Comparison of ENCODE assay signal across 12 cellular contexts in genomic region chr2:160390544-160391258, GRCh38.
A peak's percentile ranks its signal among the peaks of the same experiment; 100 is the strongest.
DNase-seq lines count a peak whose midpoint lies in the region; ATAC-seq and TF ChIP-seq lines count a peak whose summit lies in the region.
"Had no signal": no experiment of that assay in that cellular context is flagged by ENCODE, and none has a peak within 500 bp of the region (broad histone marks: within the 10 kb centered on the region; RNA-seq: fewer than 3 reads in every experiment).

No MANE protein-coding gene starts in this region.

- no peak for ATAC-seq in central memory CD8-positive, alpha-beta T cell (replicated peaks; ENCODE audit: extremely low read depth, poor library complexity, severe bottlenecking)
- ATAC-seq in GM18520 (IDR thresholded peaks at IDR 0.05; ENCODE audit: unreplicated experiment) (no peak), HG03354 (IDR thresholded peaks at IDR 0.05; ENCODE audit: poor library complexity, severe bottlenecking, unreplicated experiment) (no peak)

- POLR2A ChIA-PET in HEK293T (lab: Yijun Ruan, JAX), result no interaction called here

- H3K9me3 Mint-ChIP-seq in CD14-positive monocyte (peaks cover 0 to 2% (median 0%) of the 10 kb centered on the region in 7 donors), osteocyte (ENCODE audit: unreplicated experiment) (no peaks in the 10 kb centered on the region)
- H3K9me3 Mint-ChIP-seq in central memory CD8-positive, alpha-beta T cell, result no peaks in the 10 kb centered on the region

- H3K27ac Mint-ChIP-seq in CD14-positive monocyte (peak overlapping the region; percentile 64 to 91 (median 88)), osteocyte (ENCODE audit: unreplicated experiment) (peak overlapping the region; percentile 69)
- H3K27ac Mint-ChIP-seq in central memory CD8-positive, alpha-beta T cell (ENCODE audit: low read depth), result peak overlapping the region; percentile 14

- no peaks in the 10 kb centered on the region for H3K27me3 Mint-ChIP-seq in CD14-positive monocyte (ENCODE audit: low read depth in 3 of 3)
- no peaks in the 10 kb centered on the region for H3K27me3 Mint-ChIP-seq in central memory CD8-positive, alpha-beta T cell
- H3K27me3 Mint-ChIP-seq in osteocyte (ENCODE audit: unreplicated experiment), result no peaks in the 10 kb centered on the region

- peaks cover 86% of the 10 kb centered on the region for H3K4me1 Mint-ChIP-seq in CD14-positive monocyte
- H3K4me1 Mint-ChIP-seq in central memory CD8-positive, alpha-beta T cell, result peaks cover 78% of the 10 kb centered on the region
- peaks cover 88% of the 10 kb centered on the region for H3K4me1 Mint-ChIP-seq in osteocyte (ENCODE audit: unreplicated experiment)

- H3K4me3 Mint-ChIP-seq in CD14-positive monocyte (peak overlapping the region in 1 of 2 donors; percentile 11), osteocyte (ENCODE audit: unreplicated experiment) (no peak overlapping the region)
- H3K4me3 Mint-ChIP-seq in central memory CD8-positive, alpha-beta T cell, result peak overlapping the region; percentile 45

- CTCF ChIA-PET in HEK293T (lab: Yijun Ruan, JAX), result no interaction called here

- H3K36me3 Mint-ChIP-seq in CD14-positive monocyte (peaks cover 8 to 13% of the 10 kb centered on the region in 2 donors), osteocyte (ENCODE audit: unreplicated experiment) (peaks cover 10% of the 10 kb centered on the region)
- peaks cover 8% of the 10 kb centered on the region for H3K36me3 Mint-ChIP-seq in central memory CD8-positive, alpha-beta T cell (ENCODE audit: insufficient read depth)

- TF ChIP-seq CTCF in CD14-positive monocyte (IDR thresholded peaks at IDR 0.05) (no peak), osteocyte (IDR thresholded peaks at IDR 0.05) (no peak)

- no peak for DNase-seq in CD14-positive monocyte (ENCODE audit: low spot score)
- DNase-seq in LHCN-M2 (ENCODE audit: low read depth), result peak; percentile 72
- no peak for DNase-seq in central memory CD8-positive, alpha-beta T cell (ENCODE audit: low spot score in 2 of 2)
- no peak for DNase-seq in osteocyte (ENCODE audit: extremely low spot score, unreplicated experiment)
- DNase-seq in stimulated activated CD4-positive, alpha-beta T cell treated with anti-CD3 and anti-CD28 coated beads, Interleukin-12 subunit alpha, Interleukin-12 subunit beta, amount 100 ng/mL, for 4 hours, result no peak
- no peak for DNase-seq in HEK293T (ENCODE audit: extremely low spot score)
- DNase-seq: activated CD4-positive, alpha-beta T cell treated with anti-CD3 and anti-CD28 coated beads, Interleukin-2, amount 50 U/mL, for 48 hours; cerebellar nuclear complex; DMS79; Right ventricle myocardium superior had no signal

- intact Hi-C loops in CD14-positive monocyte (cut with micrococcal nuclease), result no loop called here

TF ChIP-seq in HEK293T, 16 proteins besides CTCF, POLR2A, EP300 and RAD21:
- TF ChIP-seq BHLHE40 (IDR thresholded peaks at IDR 0.05; ENCODE audit: borderline replicate concordance) (no peak), ARNT (IDR thresholded peaks at IDR 0.05) (no peak), PKNOX1 (IDR thresholded peaks at IDR 0.05) (no peak), LEF1 (IDR thresholded peaks at IDR 0.05; ENCODE audit: borderline replicate concordance) (no peak), ZNF384 (IDR thresholded peaks at IDR 0.05) (no peak), ELF4 (IDR thresholded peaks at IDR 0.05) (no peak), L3MBTL2 (conservative IDR thresholded peaks at IDR 0.05) (no peak), SP1 (IDR thresholded peaks at IDR 0.05) (no peak), HDGF (IDR thresholded peaks at IDR 0.05; ENCODE audit: borderline replicate concordance) (no peak)

Comparison
In these comparisons a context has a peak if more than half of its experiments do, and no peak if none do; other contexts are left out.
1. H3K27ac Mint-ChIP-seq: peak in every context shown above with its lines; median percentile 88 in CD14-positive monocyte; 69 in osteocyte; 14 in central memory CD8-positive, alpha-beta T cell.